In genomic region chr17:60145006-60145935, GRCh38 we compare ENCODE assay signal across 21 cellular contexts. TPM values are rescaled to one million over a fixed set of nuclear protein-coding genes. Genes with fewer than 3 reads are reported as not detected.
DNase-seq lines count a peak whose midpoint lies in the region; ATAC-seq and TF ChIP-seq lines count a peak whose summit lies in the region.
"Had no signal": no experiment of that assay in that cellular context is flagged by ENCODE, and none has a peak within 500 bp of the region (broad histone marks: within the 10 kb centered on the region; RNA-seq: fewer than 3 reads in every experiment).

No MANE protein-coding gene starts in this region.

- H3K4me1 ChIP-seq in HEK293 (ENCODE audit: control insufficient read depth, insufficient read depth, low read length) (peaks cover 4% of the 10 kb centered on the region), iPS-20b (ENCODE audit: insufficient read depth, low read length) (peaks cover 12% of the 10 kb centered on the region; the same call in 1 of the 2 replicates), esophagus squamous epithelium (peaks cover 15 to 47% (median 29%) of the 10 kb centered on the region in 3 donors)
- H3K4me1 ChIP-seq: SJCRH30 had no signal

- ATAC-seq in GM18909 (IDR thresholded peaks at IDR 0.05; ENCODE audit: poor library complexity, unreplicated experiment) (no peak), HG02981 (IDR thresholded peaks at IDR 0.05; ENCODE audit: unreplicated experiment) (no peak)
- ATAC-seq: activated CD8-positive, alpha-beta T cell treated with anti-CD3 and anti-CD28 coated beads, Interleukin-2, amount 10 ng/mL, durations not matched to agents 7 days and 5 days; activated T-cell treated with anti-CD3 and anti-CD28 coated beads, Interleukin-2, amount 50 U/mL, for 4 hours; naive thymus-derived CD4-positive, alpha-beta T cell had no signal

- H3K36me3 Mint-ChIP-seq in brain, result no peaks in the 10 kb centered on the region
- H3K36me3 Mint-ChIP-seq: immature natural killer cell; memory B cell; naive thymus-derived CD4-positive, alpha-beta T cell had no signal

- H3K27me3 ChIP-seq in iPS-20b (ENCODE audit: insufficient read depth, low read length), result peaks cover 92% of the 10 kb centered on the region
- H3K27me3 ChIP-seq in esophagus squamous epithelium, result peaks cover 22 to 98% (median 27%) of the 10 kb centered on the region in 4 donors

- H3K4me3 ChIP-seq in HEK293 (ENCODE audit: low read depth, low read length) (no peak overlapping the region), iPS-20b (ENCODE audit: low read length) (peak overlapping the region; percentile 10; the same call in 1 of the 2 replicates), esophagus squamous epithelium (no peak overlapping the region)
- H3K4me3 ChIP-seq: SJCRH30 had no signal

- H3K9me3 Mint-ChIP-seq in brain, result peaks cover 0 to 4% (median 0%) of the 10 kb centered on the region in 5 experiments
- H3K9me3 Mint-ChIP-seq: activated T-cell treated with anti-CD3 and anti-CD28 coated beads, Interleukin-2, amount 50 U/mL, for 4 hours; memory B cell; T-helper 2 cell treated with Interferon-gamma antibody and Interleukin-4, amounts not matched to agents 5 μg/mL and 100 μg/mL, for 36 hours had no signal

- H3K9me3 ChIP-seq in HEK293 (ENCODE audit: control insufficient read depth, insufficient read depth, low read depth, low read length) (no peaks in the 10 kb centered on the region), iPS-20b (ENCODE audit: insufficient read depth, low read depth, low read length) (no peaks in the 10 kb centered on the region), esophagus squamous epithelium (no peaks in the 10 kb centered on the region)
- H3K9me3 ChIP-seq: SJCRH30 had no signal

- peak overlapping the region in 4 of 5 experiments; percentile 23 to 44 (median 36) for H3K4me3 Mint-ChIP-seq in brain
- H3K4me3 Mint-ChIP-seq: activated CD8-positive, alpha-beta T cell treated with anti-CD3 and anti-CD28 coated beads, Interleukin-2, amount 10 ng/mL, durations not matched to agents 7 days and 5 days; activated T-cell treated with anti-CD3 and anti-CD28 coated beads, Interleukin-2, amount 50 U/mL, for 4 hours; memory B cell; naive thymus-derived CD4-positive, alpha-beta T cell; T-helper 2 cell treated with Interferon-gamma antibody and Interleukin-4, amounts not matched to agents 5 μg/mL and 100 μg/mL, for 36 hours had no signal

- peaks cover 63% of the 10 kb centered on the region for H3K4me1 Mint-ChIP-seq in brain

- CTCF ChIA-PET in HEK293 (lab: Yijun Ruan, JAX), result interaction anchor here (0.6 kb wide), 1 partner anchor 245 kb away, joined by 4 read pairs; no protein-coding TSS in a partner anchor

- H3K27me3 Mint-ChIP-seq in brain, result peaks cover 98% of the 10 kb centered on the region

- H3K27ac Mint-ChIP-seq in brain, result peak overlapping the region in 3 of 5 experiments; percentile 44 to 56 (median 49)
- H3K27ac Mint-ChIP-seq: activated CD8-positive, alpha-beta T cell treated with anti-CD3 and anti-CD28 coated beads, Interleukin-2, amount 10 ng/mL, durations not matched to agents 7 days and 5 days; immature natural killer cell; memory B cell; T-helper 2 cell treated with Interferon-gamma antibody and Interleukin-4, amounts not matched to agents 5 μg/mL and 100 μg/mL, for 36 hours had no signal

- peak; percentile 33 for DNase-seq in EH (ENCODE audit: low read depth)
- DNase-seq in esophagus squamous epithelium (lab: John Stamatoyannopoulos, UW), result no peak
- DNase-seq: activated CD4-positive, CD25-positive, alpha-beta regulatory T cell; activated CD8-positive, alpha-beta T cell treated with anti-CD3 and anti-CD28 coated beads, Interleukin-2, amount 10 ng/mL, durations not matched to agents 7 days and 5 days; activated naive CD4-positive, alpha-beta T cell treated with anti-CD3 and anti-CD28 coated beads, Interleukin-2, amount 50 U/mL, for 16 hours; activated T-cell treated with anti-CD3 and anti-CD28 coated beads, Interleukin-2, amount 50 U/mL, for 4 hours; AML-193; dermis blood vessel endothelial cell; immature natural killer cell; Karpas-422; naive thymus-derived CD4-positive, alpha-beta T cell; NCI-H1092 treated with DMSO at 0.1 percent for 48 hours; SJCRH30; stimulated activated CD4-positive, alpha-beta T cell treated with anti-CD3 and anti-CD28 coated beads, Interleukin-4, amount 100 ng/mL, for 1 hour had no signal

- H3K27ac ChIP-seq in HEK293 (ENCODE audit: extremely low read depth, low read depth, low read length), result no peak overlapping the region
- no peak overlapping the region for H3K27ac ChIP-seq in iPS-20b (ENCODE audit: low read length)
- no peak overlapping the region for H3K27ac ChIP-seq in esophagus squamous epithelium
- H3K27ac ChIP-seq: SJCRH30 had no signal

- intact Hi-C loops in esophagus squamous epithelium (cut with DNase I), result no loop called here

- POLR2A ChIA-PET in HEK293 (lab: Yijun Ruan, JAX), result no interaction called here

- TF ChIP-seq CTCF in HEK293 (tag by site-specific recombination; IDR thresholded peaks at IDR 0.05), result no peak
- TF ChIP-seq CTCF in brain (conservative IDR thresholded peaks at IDR 0.05), result no peak
- TF ChIP-seq CTCF in esophagus squamous epithelium (IDR thresholded peaks at IDR 0.05), result no peak

- WGBS in esophagus squamous epithelium, 2 donors, result 24 to 38% methylated on average over 12 to 15 of the region's 17 CpGs

- no peak overlapping the region for H3K9ac ChIP-seq in iPS-20b (ENCODE audit: low read depth, low read length)

- H3K36me3 ChIP-seq in HEK293 (ENCODE audit: control insufficient read depth in 2 of 2, insufficient read depth in 1 of 2, low read length in 2 of 2) (no peaks in the 10 kb centered on the region), iPS-20b (ENCODE audit: insufficient read depth, low read depth, low read length) (no peaks in the 10 kb centered on the region), esophagus squamous epithelium (no peaks in the 10 kb centered on the region)
- H3K36me3 ChIP-seq: SJCRH30 had no signal

- TF ChIP-seq POLR2A in esophagus squamous epithelium (IDR thresholded peaks at IDR 0.05), result no peak

TF ChIP-seq in HEK293, 187 proteins besides CTCF, POLR2A, EP300 and RAD21:
- TF ChIP-seq SCRT2 (tag by site-specific recombination; IDR thresholded peaks at IDR 0.05) (0 out of 2 replicates have a peak, but pooled peaks have one; percentile 16), KLF7 (tag by site-specific recombination; IDR thresholded peaks at IDR 0.05; ENCODE audit: borderline replicate concordance) (no peak)

RNA-seq across cellular contexts. Expression of gene CA4, which starts 4.5 kb away (rescaled TPM):
- polyA plus RNA-seq in brain (ENCODE audit: insufficient read depth, low read depth, low replicate concordance), result 21.7 TPM
- 1 to 10 TPM in 2 of 4 donors, under 1 TPM in 1, not detected in 1; 0.45 to 1.3 (median 1.1) TPM for total RNA-seq in esophagus squamous epithelium
- total RNA-seq: activated CD8-positive, alpha-beta T cell treated with anti-CD3 and anti-CD28 coated beads, Interleukin-2, amount 10 ng/mL, durations not matched to agents 7 days and 5 days; activated T-cell treated with anti-CD3 and anti-CD28 coated beads, Interleukin-2, amount 50 U/mL, for 4 hours; naive thymus-derived CD4-positive, alpha-beta T cell; SJCRH30 had no signal
- polyA plus RNA-seq: immature natural killer cell; naive thymus-derived CD4-positive, alpha-beta T cell had no signal
